ENCODE assay signal across 8 cellular contexts in the genomic region with DNA sequence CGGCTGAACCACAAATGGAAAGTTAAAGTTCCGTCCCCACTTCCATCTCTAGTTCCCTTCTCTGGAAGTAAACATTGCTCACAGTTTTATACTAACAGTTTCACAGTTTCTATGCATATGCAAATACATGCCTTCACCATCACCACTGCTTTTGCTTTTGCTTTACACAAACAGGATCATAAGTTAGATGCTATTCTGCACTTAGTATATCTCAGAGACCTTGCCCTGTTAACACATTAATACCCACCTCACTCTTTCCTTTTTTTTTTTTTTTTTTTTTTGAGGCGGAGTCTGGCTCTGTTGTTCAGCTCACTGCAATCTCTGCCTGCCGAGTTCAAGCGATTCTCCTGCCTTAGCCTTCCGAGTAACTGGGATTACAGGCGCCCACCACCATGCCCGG. TPM values are rescaled to one million over a fixed set of nuclear protein-coding genes. Genes with fewer than 3 reads are reported as not detected.
A peak's percentile ranks its signal among the peaks of the same experiment; 100 is the strongest.
DNase-seq lines count a peak whose midpoint lies in the region; ATAC-seq and TF ChIP-seq lines count a peak whose summit lies in the region.

No MANE protein-coding gene starts in this region.

- TF ChIP-seq POLR2A in stomach (IDR thresholded peaks at IDR 0.05) = no peak

- CTCF ChIA-PET in activated naive CD4-positive, alpha-beta T cell treated with anti-CD3 and anti-CD28 coated beads, Interleukin-2, amount 10 ng/mL, durations not matched to agents 7 days and 5 days (lab: Charles Lee) = interaction anchor here (0.8 kb wide), 1 partner anchor 86 kb away, joined by 3 read pairs; no protein-coding TSS in a partner anchor

- H3K27me3 ChIP-seq in stomach = no peaks in the 10 kb centered on the region

- H3K4me3 Mint-ChIP-seq in activated naive CD4-positive, alpha-beta T cell treated with anti-CD3 and anti-CD28 coated beads, Interleukin-2, amount 10 ng/mL, durations not matched to agents 7 days and 5 days = peak overlapping the region; percentile 94
- peak overlapping the region; percentile 95 for H3K4me3 Mint-ChIP-seq in activated T-helper 17 cell treated with anti-CD3 and anti-CD28 coated beads, Interleukin-2, amount 50 U/mL, for 72 hours

- H3K9me3 Mint-ChIP-seq in activated naive CD4-positive, alpha-beta T cell treated with anti-CD3 and anti-CD28 coated beads, Interleukin-2, amount 10 ng/mL, durations not matched to agents 7 days and 5 days = no peaks in the 10 kb centered on the region
- no peaks in the 10 kb centered on the region for H3K9me3 Mint-ChIP-seq in activated T-helper 17 cell treated with anti-CD3 and anti-CD28 coated beads, Interleukin-2, amount 50 U/mL, for 72 hours

- ATAC-seq in HG03103 (IDR thresholded peaks at IDR 0.05; ENCODE audit: low read depth, unreplicated experiment) = peak; percentile 35
- ATAC-seq in activated T-helper 17 cell treated with anti-CD3 and anti-CD28 coated beads, Interleukin-2, amount 50 U/mL, for 72 hours (replicated peaks) = peak; percentile 47

- H3K4me3 ChIP-seq in iPS-18c (ENCODE audit: insufficient read depth, low read depth, low read length) (peak overlapping the region; percentile 99), stomach (peak overlapping the region; percentile 64 to 95 (median 78))

- no peak for TF ChIP-seq EP300 in stomach (IDR thresholded peaks at IDR 0.05)

- H3K27me3 Mint-ChIP-seq in activated naive CD4-positive, alpha-beta T cell treated with anti-CD3 and anti-CD28 coated beads, Interleukin-2, amount 10 ng/mL, durations not matched to agents 7 days and 5 days = no peaks in the 10 kb centered on the region
- no peaks in the 10 kb centered on the region for H3K27me3 Mint-ChIP-seq in activated T-helper 17 cell treated with anti-CD3 and anti-CD28 coated beads, Interleukin-2, amount 50 U/mL, for 72 hours

- peaks cover 13% of the 10 kb centered on the region for H3K36me3 Mint-ChIP-seq in activated naive CD4-positive, alpha-beta T cell treated with anti-CD3 and anti-CD28 coated beads, Interleukin-2, amount 10 ng/mL, durations not matched to agents 7 days and 5 days
- H3K36me3 Mint-ChIP-seq in activated T-helper 17 cell treated with anti-CD3 and anti-CD28 coated beads, Interleukin-2, amount 50 U/mL, for 72 hours (ENCODE audit: low read depth) = peaks cover 41% of the 10 kb centered on the region

- intact Hi-C loops in stomach (cut with DNase I; ENCODE audit: low total_unique reads) = loop anchor here (10.0 kb wide), 1 partner anchor 62 kb away; no protein-coding TSS in a partner anchor

- 0 to 2% (median 1%) methylated on average over 8 of the region's 8 CpGs for WGBS in stomach, 5 donors

- peaks cover 49% of the 10 kb centered on the region for H3K4me1 Mint-ChIP-seq in activated naive CD4-positive, alpha-beta T cell treated with anti-CD3 and anti-CD28 coated beads, Interleukin-2, amount 10 ng/mL, durations not matched to agents 7 days and 5 days
- peaks cover 30% of the 10 kb centered on the region for H3K4me1 Mint-ChIP-seq in activated T-helper 17 cell treated with anti-CD3 and anti-CD28 coated beads, Interleukin-2, amount 50 U/mL, for 72 hours

- peak overlapping the region; percentile 92 to 99 (median 96) for H3K27ac ChIP-seq in stomach

- TF ChIP-seq CTCF in stomach (IDR thresholded peaks at IDR 0.05) = no peak

- H3K4me1 ChIP-seq in stomach = peaks cover 12 to 53% (median 34%) of the 10 kb centered on the region in 4 donors

- H3K9me3 ChIP-seq in iPS-18c (ENCODE audit: control insufficient read depth, insufficient read depth, low read length) (peaks cover 2% of the 10 kb centered on the region), stomach (no peaks in the 10 kb centered on the region)

- no peak for DNase-seq in activated naive CD4-positive, alpha-beta T cell treated with anti-CD3 and anti-CD28 coated beads, Interleukin-2, amount 10 ng/mL, durations not matched to agents 7 days and 5 days
- DNase-seq in activated naive CD4-positive, alpha-beta T cell treated with Interleukin-2 at 50 U/mL for 16 hours = no peak
- DNase-seq in stomach = no peak
- DNase-seq in NCI-H1436 treated with DMSO at 0.1 percent for 48 hours (lab: John Stamatoyannopoulos, UW) = no peak
- DNase-seq in SKM-1 treated with dmso at 0.1 percent for 144 hours (lab: John Stamatoyannopoulos, UW; ENCODE audit: unreplicated experiment) = no peak

- peaks cover 7 to 16% (median 14%) of the 10 kb centered on the region in 4 donors for H3K36me3 ChIP-seq in stomach

- peak overlapping the region; percentile 90 for H3K27ac Mint-ChIP-seq in activated naive CD4-positive, alpha-beta T cell treated with anti-CD3 and anti-CD28 coated beads, Interleukin-2, amount 10 ng/mL, durations not matched to agents 7 days and 5 days
- peak overlapping the region; percentile 97 for H3K27ac Mint-ChIP-seq in activated T-helper 17 cell treated with anti-CD3 and anti-CD28 coated beads, Interleukin-2, amount 50 U/mL, for 72 hours

RNA-seq across cellular contexts. Expression of gene TEP1, which starts 0.9 kb away (rescaled TPM):
- total RNA-seq in activated T-helper 17 cell treated with anti-CD3 and anti-CD28 coated beads, Interleukin-2, amount 50 U/mL, for 72 hours = 10 to 100 TPM; 36.6 to 86.1 TPM
- 100 to 1,000 TPM in 1 of 5 donors, 10 to 100 TPM in 4; 16.9 to 190 (median 34.1) TPM for total RNA-seq in stomach
- polyA plus RNA-seq in stomach = 10 to 100 TPM in 1 of 3 donors, 1 to 10 TPM in 2; 9.3 to 11.6 (median 9.8) TPM

RNA-seq across cellular contexts. Expression of gene KLHL33, which starts 23.5 kb away (rescaled TPM):
- total RNA-seq in activated T-helper 17 cell treated with anti-CD3 and anti-CD28 coated beads, Interleukin-2, amount 50 U/mL, for 72 hours = under 1 TPM; 0.04 to 0.11 TPM
- total RNA-seq in stomach = 1 to 10 TPM in 1 of 5 donors, under 1 TPM in 2, not detected in 2; under 0.01 to 4.3 (median 0.37) TPM
- polyA plus RNA-seq in stomach = under 1 TPM in 2 of 3 donors, not detected in 1; 0.05 to 0.06 TPM

RNA-seq across cellular contexts. Expression of gene OSGEP, which starts 42.2 kb away (rescaled TPM):
- 10 to 100 TPM; 40.5 to 42.3 TPM for total RNA-seq in activated T-helper 17 cell treated with anti-CD3 and anti-CD28 coated beads, Interleukin-2, amount 50 U/mL, for 72 hours
- 10 to 100 TPM; 29.9 to 71.8 (median 59.7) TPM for total RNA-seq in stomach
- polyA plus RNA-seq in stomach = 10 to 100 TPM; 24.7 to 58.5 (median 43.4) TPM

RNA-seq across cellular contexts. Expression of gene APEX1, which starts 42.6 kb away (rescaled TPM):
- total RNA-seq in activated T-helper 17 cell treated with anti-CD3 and anti-CD28 coated beads, Interleukin-2, amount 50 U/mL, for 72 hours = 100 to 1,000 TPM; 151 to 224 TPM
- total RNA-seq in stomach = 100 to 1,000 TPM in 4 of 5 donors, 10 to 100 TPM in 1; 70.1 to 219 (median 149) TPM
- 100 to 1,000 TPM; 104 to 148 (median 118) TPM for polyA plus RNA-seq in stomach

RNA-seq across cellular contexts. Expression of gene PIP4P1, which starts 48.8 kb away (rescaled TPM):
- 10 to 100 TPM; 23.1 to 27.4 TPM for total RNA-seq in activated T-helper 17 cell treated with anti-CD3 and anti-CD28 coated beads, Interleukin-2, amount 50 U/mL, for 72 hours
- 10 to 100 TPM in 3 of 5 donors, 1 to 10 TPM in 2; 2.0 to 25.6 (median 20.4) TPM for total RNA-seq in stomach
- 10 to 100 TPM; 22.6 to 30.5 (median 28.4) TPM for polyA plus RNA-seq in stomach
